Comparison of ENCODE assay signal across 29 cellular contexts in the genomic region with DNA sequence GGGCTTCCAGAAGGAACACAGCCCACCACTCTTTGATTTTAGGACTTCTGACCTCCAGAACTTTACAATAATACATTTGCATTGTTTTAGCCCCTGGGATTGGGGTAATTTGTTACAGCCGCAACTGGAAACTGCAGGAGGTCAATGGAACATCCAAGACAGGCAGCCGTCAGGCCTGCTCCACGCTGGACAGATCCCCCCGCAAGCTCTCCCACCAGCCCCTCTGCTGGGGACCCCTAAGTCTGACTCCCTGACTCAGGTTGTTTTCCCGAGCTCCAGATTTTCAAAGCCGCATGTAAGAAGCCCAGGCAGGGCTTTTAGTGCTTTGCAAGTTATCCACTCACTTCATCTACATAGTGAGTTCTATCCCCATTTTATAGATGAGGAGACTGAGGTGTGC.
"Had no signal": no experiment of that assay in that cellular context is flagged by ENCODE, and none has a peak within 500 bp of the region (broad histone marks: within the 10 kb centered on the region; RNA-seq: fewer than 3 reads in every experiment).

No MANE protein-coding gene starts in this region.

- H3K36me3 Mint-ChIP-seq: activated CD4-positive, alpha-beta memory T cell treated with anti-CD3 and anti-CD28 coated beads for 36 hours; activated naive CD8-positive, alpha-beta T cell; brain had no signal

- H3K36me3 ChIP-seq: Peyer's patch, SJCRH30 had no signal

- H3K27me3 ChIP-seq: Peyer's patch had no signal

- ATAC-seq: activated T-cell treated with anti-CD3 and anti-CD28 coated beads, Interleukin-2, amount 50 U/mL, for 4 hours; activated T-helper 17 cell treated with anti-CD3 and anti-CD28 coated beads, Interleukin-2, amount 50 U/mL, for 72 hours had no signal

- H3K9me3 Mint-ChIP-seq: activated CD4-positive, alpha-beta memory T cell treated with anti-CD3 and anti-CD28 coated beads for 36 hours; activated CD4-positive, alpha-beta T cell treated with anti-CD3 and anti-CD28 coated beads, Interleukin-2, amount 10 ng/mL, durations not matched to agents 7 days and 5 days; activated naive CD4-positive, alpha-beta T cell treated with anti-CD3 and anti-CD28 coated beads for 36 hours; activated T-cell treated with anti-CD3 and anti-CD28 coated beads, Interleukin-2, amount 50 U/mL, for 4 hours; activated T-helper 17 cell treated with anti-CD3 and anti-CD28 coated beads, Interleukin-2, amount 50 U/mL, for 72 hours had no signal

- H3K4me3 ChIP-seq: Peyer's patch, SJCRH30 had no signal

- H3K27ac Mint-ChIP-seq: activated CD4-positive, alpha-beta memory T cell treated with anti-CD3 and anti-CD28 coated beads for 36 hours; activated CD4-positive, alpha-beta T cell treated with anti-CD3 and anti-CD28 coated beads, Interleukin-2, amount 10 ng/mL, durations not matched to agents 7 days and 5 days; activated naive CD4-positive, alpha-beta T cell treated with anti-CD3 and anti-CD28 coated beads for 36 hours; activated naive CD8-positive, alpha-beta T cell; activated T-helper 17 cell treated with anti-CD3 and anti-CD28 coated beads, Interleukin-2, amount 50 U/mL, for 72 hours; brain had no signal

- H3K4me1 ChIP-seq: Peyer's patch, SJCRH30 had no signal

- H3K27ac ChIP-seq: KMS-11, Peyer's patch, RWPE1, SJCRH30 had no signal

- FAIRE-seq: astrocyte, TTC549 had no signal

- H3K9me3 ChIP-seq: Peyer's patch, SJCRH30 had no signal

- H3K4me2 ChIP-seq: KMS-11 had no signal

- H3K4me3 Mint-ChIP-seq: activated CD4-positive, alpha-beta memory T cell treated with anti-CD3 and anti-CD28 coated beads for 36 hours; activated CD4-positive, alpha-beta T cell treated with anti-CD3 and anti-CD28 coated beads, Interleukin-2, amount 10 ng/mL, durations not matched to agents 7 days and 5 days; activated naive CD4-positive, alpha-beta T cell treated with anti-CD3 and anti-CD28 coated beads for 36 hours; activated naive CD8-positive, alpha-beta T cell; activated T-cell treated with anti-CD3 and anti-CD28 coated beads, Interleukin-2, amount 50 U/mL, for 4 hours; activated T-helper 17 cell treated with anti-CD3 and anti-CD28 coated beads, Interleukin-2, amount 50 U/mL, for 72 hours; brain had no signal

- DNase-seq: activated CD4-positive, alpha-beta memory T cell treated with anti-CD3 and anti-CD28 coated beads for 36 hours; activated CD4-positive, alpha-beta T cell treated with anti-CD3 and anti-CD28 coated beads, Interleukin-2, amount 10 ng/mL, durations not matched to agents 7 days and 5 days; activated CD4-positive, CD25-positive, alpha-beta regulatory T cell; activated CD8-positive, alpha-beta memory T cell treated with anti-CD3 and anti-CD28 coated beads for 24 hours; activated gamma-delta T cell; activated naive CD4-positive, alpha-beta T cell treated with anti-CD3 and anti-CD28 coated beads for 36 hours; activated T-cell treated with anti-CD3 and anti-CD28 coated beads, Interleukin-2, amount 50 U/mL, for 4 hours; amygdala; NCI-H1092; NCI-H1417; NCI-H1930; NCI-H2171; NCI-H2227 treated with DMSO at 0.1 percent for 48 hours; NCI-H446 treated with DMSO at 0.1 percent for 48 hours; NCI-H526; NK-92 treated with Interleukin-12 subunit alpha and Interleukin-12 subunit beta, amount 100 ng/mL, for 24 hours; OCI-M1; Peyer's patch; Right ventricle myocardium superior; SJCRH30; T-helper 2 cell; T1000 had no signal

- H3K9ac ChIP-seq: KMS-11 had no signal
